Comparison of ENCODE assay signal across 21 cellular contexts in the genomic region with DNA sequence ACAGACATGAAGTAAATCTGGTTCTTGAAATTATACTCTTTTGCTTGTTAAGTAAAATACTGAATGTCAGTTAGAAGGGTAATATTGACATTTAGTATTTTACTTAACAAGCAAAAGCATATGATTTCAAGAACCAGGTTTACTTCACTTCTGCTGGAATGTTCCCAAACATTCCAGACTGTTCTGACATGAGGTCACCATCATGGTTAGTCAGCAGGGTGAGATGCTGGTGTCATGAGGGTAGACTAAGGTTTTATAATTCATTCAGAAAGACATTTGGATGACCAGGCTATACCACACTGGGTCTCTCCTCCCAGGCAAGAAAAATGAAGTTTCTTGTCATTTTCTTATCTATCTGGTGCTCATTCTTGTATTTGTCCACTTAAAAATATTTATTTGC.
DNase-seq lines count a peak whose midpoint lies in the region; ATAC-seq and TF ChIP-seq lines count a peak whose summit lies in the region.
"Had no signal": no experiment of that assay in that cellular context is flagged by ENCODE, and none has a peak within 500 bp of the region (broad histone marks: within the 10 kb centered on the region; RNA-seq: fewer than 3 reads in every experiment).

No MANE protein-coding gene starts in this region.

- no peaks in the 10 kb centered on the region for H3K9me3 ChIP-seq in MG63
- H3K9me3 ChIP-seq in spleen = no peaks in the 10 kb centered on the region
- H3K9me3 ChIP-seq: body of pancreas, Caco-2, esophagus muscularis mucosa had no signal

- intact Hi-C loops in spleen (cut with DNase I; ENCODE audit: low total_unique reads) = no loop called here

- DNase-seq in Daoy (ENCODE audit: low read depth) (peak; percentile 43), MG63 (peak; percentile 5), epithelial cell of prostate (ENCODE audit: low read depth, low spot score) (peak; percentile 16), myocyte (ENCODE audit: low read depth) (peak; percentile 38), spleen (no peak), HUDEP-2 (lab: John Stamatoyannopoulos, UW; ENCODE audit: unreplicated experiment in 76 of 76) (no peak), NCI-H1930 (lab: John Stamatoyannopoulos, UW) (no peak)
- DNase-seq: activated CD4-positive, alpha-beta T cell treated with anti-CD3 and anti-CD28 coated beads, Interleukin-2, amount 10 ng/mL, durations not matched to agents 7 days and 5 days; activated naive CD4-positive, alpha-beta T cell treated with Interleukin-2 at 50 U/mL for 16 hours; body of pancreas; Caco-2; GDM1; H7; NCI-H1417 treated with DMSO at 0.1 percent for 48 hours; retina; RPMI8226; stimulated activated CD4-positive, alpha-beta T cell treated with anti-CD3 and anti-CD28 coated beads, Interleukin-1b, Interleukin-23, amount 100 ng/mL, for 48 hours had no signal

- H3K27ac ChIP-seq in epithelial cell of prostate (no peak overlapping the region), spleen (no peak overlapping the region)
- H3K27ac ChIP-seq: body of pancreas, esophagus muscularis mucosa, hepatocyte, neural progenitor cell had no signal

- ATAC-seq in HG03175 (IDR thresholded peaks at IDR 0.05; ENCODE audit: unreplicated experiment) = no peak
- ATAC-seq: body of pancreas had no signal

- no peaks in the 10 kb centered on the region for H3K27me3 ChIP-seq in MG63
- no peaks in the 10 kb centered on the region for H3K27me3 ChIP-seq in spleen (replicated peaks in 1 of 7)
- H3K27me3 ChIP-seq: body of pancreas, esophagus muscularis mucosa, hepatocyte, neural progenitor cell had no signal

- TF ChIP-seq CTCF in spleen (IDR thresholded peaks at IDR 0.05 in 8 of 11, conservative IDR thresholded peaks at IDR 0.05 in 3 of 11) = no peak

- no peak for TF ChIP-seq POLR2A in spleen (IDR thresholded peaks at IDR 0.05)

- H3K36me3 ChIP-seq in MG63 (no peaks in the 10 kb centered on the region), spleen (no peaks in the 10 kb centered on the region)
- H3K36me3 ChIP-seq: esophagus muscularis mucosa, neural progenitor cell had no signal

- H3K4me1 ChIP-seq in spleen = no peaks in the 10 kb centered on the region
- H3K4me1 ChIP-seq: body of pancreas, Caco-2, esophagus muscularis mucosa, neural progenitor cell had no signal

- H3K4me3 ChIP-seq in MG63 = no peak overlapping the region
- no peak overlapping the region for H3K4me3 ChIP-seq in spleen
- H3K4me3 ChIP-seq: body of pancreas, esophagus muscularis mucosa, hepatocyte, neural progenitor cell had no signal

Comparison
In these comparisons a context has a peak if more than half of its experiments do, and no peak if none do; other contexts are left out.
1. DNase-seq: peak in Daoy (single experiment), MG63 (single experiment), epithelial cell of prostate (single experiment) and myocyte (single experiment); none in spleen (single experiment), HUDEP-2 (0 of 76) and NCI-H1930 (0 of 2).